In the genomic region with DNA sequence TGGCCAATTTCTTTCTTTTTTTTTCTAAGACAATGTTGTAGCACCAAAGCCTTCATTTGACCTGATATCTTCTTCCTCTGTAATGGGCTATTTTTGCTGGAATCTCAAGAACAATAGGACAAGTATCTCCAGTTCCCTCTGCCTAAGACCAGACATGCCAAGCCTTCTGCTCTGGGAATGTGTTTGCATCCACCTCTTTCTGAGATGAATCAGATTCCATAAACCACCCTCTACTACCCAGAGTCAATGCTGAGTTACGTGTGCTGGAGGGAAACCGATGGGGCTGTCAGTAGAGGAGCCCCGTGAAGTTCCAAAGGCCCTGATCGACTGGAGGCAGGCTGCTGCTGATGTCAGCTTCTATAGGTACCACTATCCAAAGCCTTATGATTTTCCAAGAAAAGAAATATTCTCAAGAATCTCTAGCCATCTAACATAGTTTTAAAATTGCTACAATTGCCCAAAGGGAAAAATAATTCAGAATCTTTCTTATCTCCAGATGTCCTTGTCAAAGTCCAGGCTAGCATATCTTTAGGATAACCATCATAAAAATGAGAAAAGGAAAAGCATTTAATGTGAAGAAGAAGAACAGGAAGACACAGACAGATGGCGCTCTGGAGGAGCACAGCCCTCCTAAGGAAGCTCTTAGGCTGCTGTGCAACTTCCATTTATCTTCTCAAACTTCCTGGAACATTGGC, we compare ENCODE assay signal across 8 cellular contexts.
DNase-seq lines count a peak whose midpoint lies in the region; ATAC-seq and TF ChIP-seq lines count a peak whose summit lies in the region.

No MANE protein-coding gene starts in this region.

- H3K4me3 ChIP-seq in NB4 (ENCODE audit: low read depth, low read length) = no peak overlapping the region

- CTCF ChIA-PET in activated CD8-positive, alpha-beta T cell treated with anti-CD3 and anti-CD28 coated beads for 36 hours (lab: Charles Lee) = interaction anchor here (0.8 to 1.4 kb wide), 8 partner anchors 10 to 231 kb away, joined by 3 to 6 read pairs (median 4); no protein-coding TSS in a partner anchor

- no peak for ATAC-seq in activated naive CD8-positive, alpha-beta T cell treated with anti-CD3 and anti-CD28 coated beads, Interleukin-2, amount 50 U/mL, for 24 hours
- ATAC-seq in activated CD8-positive, alpha-beta T cell treated with anti-CD3 and anti-CD28 coated beads for 36 hours = no peak
- ATAC-seq in GM18867 (IDR thresholded peaks at IDR 0.05; ENCODE audit: unreplicated experiment) (no peak), GM19351 (IDR thresholded peaks at IDR 0.05; ENCODE audit: unreplicated experiment) (no peak)

- intact Hi-C loops in activated CD8-positive, alpha-beta T cell treated with anti-CD3 and anti-CD28 coated beads for 36 hours (cut with micrococcal nuclease) = no loop called here

- no peak for TF ChIP-seq POLR2A in NB4 (IDR thresholded peaks at IDR 0.05; ENCODE audit: extremely low read depth, insufficient read length)

- no peaks in the 10 kb centered on the region for H3K36me3 Mint-ChIP-seq in activated naive CD8-positive, alpha-beta T cell treated with anti-CD3 and anti-CD28 coated beads, Interleukin-2, amount 50 U/mL, for 24 hours (ENCODE audit: low read depth)
- H3K36me3 Mint-ChIP-seq in activated naive CD8-positive, alpha-beta T cell treated with anti-CD3 and anti-CD28 coated beads for 36 hours = no peaks in the 10 kb centered on the region
- H3K36me3 Mint-ChIP-seq in activated CD8-positive, alpha-beta T cell treated with anti-CD3 and anti-CD28 coated beads for 36 hours (ENCODE audit: low read depth) = no peaks in the 10 kb centered on the region

- no peak overlapping the region for H3K4me3 Mint-ChIP-seq in activated naive CD8-positive, alpha-beta T cell treated with anti-CD3 and anti-CD28 coated beads, Interleukin-2, amount 50 U/mL, for 24 hours
- H3K4me3 Mint-ChIP-seq in activated naive CD8-positive, alpha-beta T cell treated with anti-CD3 and anti-CD28 coated beads for 36 hours = no peak overlapping the region
- no peak overlapping the region for H3K4me3 Mint-ChIP-seq in activated CD8-positive, alpha-beta T cell treated with anti-CD3 and anti-CD28 coated beads for 36 hours

- DNase-seq in activated naive CD8-positive, alpha-beta T cell treated with anti-CD3 and anti-CD28 coated beads, Interleukin-2, amount 50 U/mL, for 24 hours = peak; percentile 11
- DNase-seq in activated naive CD8-positive, alpha-beta T cell treated with anti-CD3 and anti-CD28 coated beads for 36 hours = no peak
- DNase-seq in NB4 (ENCODE audit: low read depth) = peak; percentile 46
- peak; percentile 54 for DNase-seq in activated CD8-positive, alpha-beta T cell treated with anti-CD3 and anti-CD28 coated beads for 36 hours
- DNase-seq in kidney glomerular epithelial cell (lab: John Stamatoyannopoulos, UW) = peak; percentile 50
- DNase-seq in cerebellar nuclear complex (lab: John Stamatoyannopoulos, UW) = no peak

- POLR2A ChIA-PET in activated CD8-positive, alpha-beta T cell treated with anti-CD3 and anti-CD28 coated beads for 36 hours (lab: Charles Lee) = interaction anchor here (0.7 kb wide), 1 partner anchor 277 kb away, joined by 3 read pairs; no protein-coding TSS in a partner anchor

- no peaks in the 10 kb centered on the region for H3K4me1 Mint-ChIP-seq in activated naive CD8-positive, alpha-beta T cell treated with anti-CD3 and anti-CD28 coated beads, Interleukin-2, amount 50 U/mL, for 24 hours
- H3K4me1 Mint-ChIP-seq in activated naive CD8-positive, alpha-beta T cell treated with anti-CD3 and anti-CD28 coated beads for 36 hours = no peaks in the 10 kb centered on the region
- no peaks in the 10 kb centered on the region for H3K4me1 Mint-ChIP-seq in activated CD8-positive, alpha-beta T cell treated with anti-CD3 and anti-CD28 coated beads for 36 hours (ENCODE audit: low read depth)

- no peaks in the 10 kb centered on the region for H3K9me3 Mint-ChIP-seq in activated naive CD8-positive, alpha-beta T cell treated with anti-CD3 and anti-CD28 coated beads, Interleukin-2, amount 50 U/mL, for 24 hours
- H3K9me3 Mint-ChIP-seq in activated naive CD8-positive, alpha-beta T cell treated with anti-CD3 and anti-CD28 coated beads for 36 hours = no peaks in the 10 kb centered on the region
- no peaks in the 10 kb centered on the region for H3K9me3 Mint-ChIP-seq in activated CD8-positive, alpha-beta T cell treated with anti-CD3 and anti-CD28 coated beads for 36 hours

- H3K27ac Mint-ChIP-seq in activated naive CD8-positive, alpha-beta T cell treated with anti-CD3 and anti-CD28 coated beads, Interleukin-2, amount 50 U/mL, for 24 hours = no peak overlapping the region
- H3K27ac Mint-ChIP-seq in activated naive CD8-positive, alpha-beta T cell treated with anti-CD3 and anti-CD28 coated beads for 36 hours = no peak overlapping the region
- H3K27ac Mint-ChIP-seq in activated CD8-positive, alpha-beta T cell treated with anti-CD3 and anti-CD28 coated beads for 36 hours = no peak overlapping the region

- H3K27me3 Mint-ChIP-seq in activated naive CD8-positive, alpha-beta T cell treated with anti-CD3 and anti-CD28 coated beads, Interleukin-2, amount 50 U/mL, for 24 hours = peaks cover 21% of the 10 kb centered on the region
- peaks cover 24% of the 10 kb centered on the region for H3K27me3 Mint-ChIP-seq in activated naive CD8-positive, alpha-beta T cell treated with anti-CD3 and anti-CD28 coated beads for 36 hours
- peaks cover 19% of the 10 kb centered on the region for H3K27me3 Mint-ChIP-seq in activated CD8-positive, alpha-beta T cell treated with anti-CD3 and anti-CD28 coated beads for 36 hours

- peak; percentile 51 for TF ChIP-seq CTCF in NB4 (IDR thresholded peaks at IDR 0.05; ENCODE audit: low read depth, low read length)
- peak; percentile 52 for TF ChIP-seq CTCF in activated CD8-positive, alpha-beta T cell treated with anti-CD3 and anti-CD28 coated beads for 36 hours (IDR thresholded peaks at IDR 0.05)

Comparison
In these comparisons a context has a peak if more than half of its experiments do, and no peak if none do; other contexts are left out.
1. DNase-seq: peak in activated naive CD8-positive, alpha-beta T cell treated with anti-CD3 and anti-CD28 coated beads, Interleukin-2, amount 50 U/mL, for 24 hours (single experiment), NB4 (single experiment), activated CD8-positive, alpha-beta T cell treated with anti-CD3 and anti-CD28 coated beads for 36 hours (single experiment) and kidney glomerular epithelial cell (single experiment); none in activated naive CD8-positive, alpha-beta T cell treated with anti-CD3 and anti-CD28 coated beads for 36 hours (single experiment) and cerebellar nuclear complex (0 of 2).